In genomic region chrX:49029876-49030275, GRCh38 we compare ENCODE assay signal across 1 cellular context.
TF ChIP-seq lines count a peak whose summit lies in the region.

No MANE protein-coding gene starts in this region.

TF ChIP-seq in K562, 482 proteins besides CTCF, POLR2A, EP300 and RAD21:
- no peak for TF ChIP-seq EP400 (IDR thresholded peaks at IDR 0.05)
- no peak for TF ChIP-seq SREBF2 (CRISPR knock-in tag; IDR thresholded peaks at IDR 0.05)
- TF ChIP-seq STAT5B (CRISPR knock-in tag; IDR thresholded peaks at IDR 0.05), result no peak
- no peak for TF ChIP-seq SPI1 (IDR thresholded peaks at IDR 0.05; ENCODE audit: borderline replicate concordance, low read depth, low read length)
- TF ChIP-seq THRAP3 (IDR thresholded peaks at IDR 0.05; ENCODE audit: borderline replicate concordance), result no peak
- TF ChIP-seq CBFB (CRISPR knock-in tag; IDR thresholded peaks at IDR 0.05), result no peak
- TF ChIP-seq ZNF449 (CRISPR knock-in tag; IDR thresholded peaks at IDR 0.05), result no peak
- TF ChIP-seq POLR2AphosphoS5 (IDR thresholded peaks at IDR 0.05; ENCODE audit: control insufficient read depth, insufficient read depth, low read depth, low read length), result no peak
- no peak for TF ChIP-seq E2F4 (CRISPR knock-in tag; IDR thresholded peaks at IDR 0.05; ENCODE audit: low read depth)
- TF ChIP-seq TAF7 (tag; IDR thresholded peaks at IDR 0.05), result no peak
TF ChIP-seq in K562: peak in this region for 0.
